In genomic region chr1:40042337-40042736, GRCh38 we compare ENCODE assay signal across 2 cellular contexts.
TF ChIP-seq lines count a peak whose summit lies in the region.

No MANE protein-coding gene starts in this region.

TF ChIP-seq in A549, 52 proteins besides CTCF, POLR2A, EP300 and RAD21 (continued from another document):
- TF ChIP-seq NFE2L2 (conservative IDR thresholded peaks at IDR 0.05; ENCODE audit: low read length) (no peak), HMGXB4 (CRISPR knock-in tag; IDR thresholded peaks at IDR 0.05; ENCODE audit: borderline replicate concordance) (no peak), KDM1A (IDR thresholded peaks at IDR 0.05; ENCODE audit: low read depth) (no peak), HOXA7 (CRISPR knock-in tag; IDR thresholded peaks at IDR 0.05) (no peak), FOSL2 (IDR thresholded peaks at IDR 0.05) (no peak), FOSL2 (CRISPR knock-in tag; IDR thresholded peaks at IDR 0.05) (no peak), ZSCAN20 (CRISPR knock-in tag; IDR thresholded peaks at IDR 0.05) (no peak), CBX2 (IDR thresholded peaks at IDR 0.05; ENCODE audit: borderline replicate concordance, low read depth) (no peak), JUN (IDR thresholded peaks at IDR 0.05) (no peak), REST (IDR thresholded peaks at IDR 0.05) (no peak), SMC3 (IDR thresholded peaks at IDR 0.05) (no peak), RNF2 (IDR thresholded peaks at IDR 0.05; ENCODE audit: borderline replicate concordance, low read depth) (no peak), MYC (IDR thresholded peaks at IDR 0.05; ENCODE audit: borderline replicate concordance, low read length) (no peak), MAFK (IDR thresholded peaks at IDR 0.05; ENCODE audit: partially characterized antibody) (no peak), HOXB13 (CRISPR knock-in tag; IDR thresholded peaks at IDR 0.05; ENCODE audit: low read depth) (no peak), ELK1 (IDR thresholded peaks at IDR 0.05; ENCODE audit: low read depth, low read length) (no peak), CEBPB (IDR thresholded peaks at IDR 0.05) (no peak), NPAS2 (CRISPR knock-in tag; IDR thresholded peaks at IDR 0.05; ENCODE audit: borderline replicate concordance) (no peak), JUNB (IDR thresholded peaks at IDR 0.05) (no peak)
TF ChIP-seq in A549: peak in this region for 0.

TF ChIP-seq in K562, 482 proteins besides CTCF, POLR2A, EP300 and RAD21:
- TF ChIP-seq HMGN3 (IDR thresholded peaks at IDR 0.05; ENCODE audit: borderline replicate concordance, extremely low read depth, insufficient read length, low read depth, low read length): no peak
